In genomic region chr3:157805553-157805952, GRCh38 we compare ENCODE assay signal across 6 cellular contexts.
"Had no signal": no experiment of that assay in that cellular context is flagged by ENCODE, and none has a peak within 500 bp of the region (broad histone marks: within the 10 kb centered on the region; RNA-seq: fewer than 3 reads in every experiment).

No MANE protein-coding gene starts in this region.

- H3K27me3 Mint-ChIP-seq: IgD-negative memory B cell had no signal

- ATAC-seq: K562 had no signal

- H3K4me3 Mint-ChIP-seq: IgD-negative memory B cell had no signal

- H3K4me1 Mint-ChIP-seq: IgD-negative memory B cell had no signal

- H3K27ac Mint-ChIP-seq: IgD-negative memory B cell had no signal

- H3K36me3 Mint-ChIP-seq: IgD-negative memory B cell had no signal

- H3K4me3 ChIP-seq: K562 had no signal

- DNase-seq: IMR-90, KBM-7 had no signal

- FAIRE-seq: HTR-8/SVneo, K562 had no signal

- H3K27ac ChIP-seq: HL-60 had no signal
